1 cellular context compared by ENCODE assay signal in genomic region chr11:119205080-119205479, GRCh38.
TF ChIP-seq lines count a peak whose summit lies in the region.

No MANE protein-coding gene starts in this region.

TF ChIP-seq in GM12878, 131 proteins besides CTCF, POLR2A, EP300 and RAD21:
- no peak for TF ChIP-seq PRDM15 (CRISPR knock-in tag; IDR thresholded peaks at IDR 0.05)
- peak; percentile 22; the same call in 1 of the 2 replicates for TF ChIP-seq RUNX3 (IDR thresholded peaks at IDR 0.05; ENCODE audit: low read length)
- no peak for TF ChIP-seq E4F1 (IDR thresholded peaks at IDR 0.05; ENCODE audit: borderline replicate concordance, partially characterized antibody)
- TF ChIP-seq SPI1 (IDR thresholded peaks at IDR 0.05; ENCODE audit: borderline replicate concordance, insufficient read depth, low read depth, low read length): peak; percentile 91
- TF ChIP-seq CHD4 (IDR thresholded peaks at IDR 0.05): no peak
- peak; percentile 58; the same call in 1 of the 2 replicates for TF ChIP-seq NFIC (IDR thresholded peaks at IDR 0.05; ENCODE audit: low read depth, low read length)
- TF ChIP-seq ESRRA (IDR thresholded peaks at IDR 0.05; ENCODE audit: low read length): no peak
- no peak for TF ChIP-seq RFX5 (IDR thresholded peaks at IDR 0.05; ENCODE audit: low read depth, low read length)
- no peak for TF ChIP-seq SREBF2 (IDR thresholded peaks at IDR 0.05; ENCODE audit: low read length)
- TF ChIP-seq KLF5 (IDR thresholded peaks at IDR 0.05; ENCODE audit: partially characterized antibody): no peak
- TF ChIP-seq PAX8 (IDR thresholded peaks at IDR 0.05): no peak
- TF ChIP-seq EGR1 (IDR thresholded peaks at IDR 0.05; ENCODE audit: borderline replicate concordance in 1 of 2, low read depth in 2 of 2, low read length in 2 of 2): no peak
- TF ChIP-seq ETV6 (conservative IDR thresholded peaks at IDR 0.05 in 1 of 2, IDR thresholded peaks at IDR 0.05 in 1 of 2; ENCODE audit: borderline replicate concordance in 1 of 2, low read depth in 1 of 2): peak in 1 of 2 experiments; percentile 76; a peak in 2 of 4 replicates
- TF ChIP-seq MEF2A (IDR thresholded peaks at IDR 0.05; ENCODE audit: insufficient read depth, low read depth, low read length): no peak
- no peak for TF ChIP-seq TCF3 (IDR thresholded peaks at IDR 0.05; ENCODE audit: borderline replicate concordance, insufficient read depth, low read depth, low read length)
- TF ChIP-seq IKZF1 (conservative IDR thresholded peaks at IDR 0.05): peak; percentile 54; the same call in 1 of the 2 replicates
- TF ChIP-seq ZNF24 (IDR thresholded peaks at IDR 0.05): no peak
- TF ChIP-seq IKZF2 (IDR thresholded peaks at IDR 0.05): peak in 1 of 2 experiments; percentile 24; a peak in 1 of 4 replicates
- TF ChIP-seq EED (IDR thresholded peaks at IDR 0.05; ENCODE audit: low read depth): peak; percentile 93
- TF ChIP-seq RAD51 (IDR thresholded peaks at IDR 0.05): no peak
- no peak for TF ChIP-seq GABPA (IDR thresholded peaks at IDR 0.05; ENCODE audit: low read depth)
- no peak for TF ChIP-seq SREBF1 (IDR thresholded peaks at IDR 0.05; ENCODE audit: low read length)
- TF ChIP-seq TCF12 (IDR thresholded peaks at IDR 0.05; ENCODE audit: low read depth, low read length): 0 out of 2 replicates have a peak, but pooled peaks have one; percentile 22
- TF ChIP-seq PAX5 (IDR thresholded peaks at IDR 0.05; ENCODE audit: borderline replicate concordance, low read depth, low read length): no peak
- TF ChIP-seq CREB1 (IDR thresholded peaks at IDR 0.05; ENCODE audit: low read depth): no peak
- no peak for TF ChIP-seq ZBED1 (IDR thresholded peaks at IDR 0.05; ENCODE audit: borderline replicate concordance)
- TF ChIP-seq DPF2 (IDR thresholded peaks at IDR 0.05): peak; percentile 27; the same call in 1 of the 2 replicates
- no peak for TF ChIP-seq STAT1 (conservative IDR thresholded peaks at IDR 0.05)
- no peak for TF ChIP-seq MXI1 (IDR thresholded peaks at IDR 0.05; ENCODE audit: low read depth, low read length)
- TF ChIP-seq, protein P1, sequence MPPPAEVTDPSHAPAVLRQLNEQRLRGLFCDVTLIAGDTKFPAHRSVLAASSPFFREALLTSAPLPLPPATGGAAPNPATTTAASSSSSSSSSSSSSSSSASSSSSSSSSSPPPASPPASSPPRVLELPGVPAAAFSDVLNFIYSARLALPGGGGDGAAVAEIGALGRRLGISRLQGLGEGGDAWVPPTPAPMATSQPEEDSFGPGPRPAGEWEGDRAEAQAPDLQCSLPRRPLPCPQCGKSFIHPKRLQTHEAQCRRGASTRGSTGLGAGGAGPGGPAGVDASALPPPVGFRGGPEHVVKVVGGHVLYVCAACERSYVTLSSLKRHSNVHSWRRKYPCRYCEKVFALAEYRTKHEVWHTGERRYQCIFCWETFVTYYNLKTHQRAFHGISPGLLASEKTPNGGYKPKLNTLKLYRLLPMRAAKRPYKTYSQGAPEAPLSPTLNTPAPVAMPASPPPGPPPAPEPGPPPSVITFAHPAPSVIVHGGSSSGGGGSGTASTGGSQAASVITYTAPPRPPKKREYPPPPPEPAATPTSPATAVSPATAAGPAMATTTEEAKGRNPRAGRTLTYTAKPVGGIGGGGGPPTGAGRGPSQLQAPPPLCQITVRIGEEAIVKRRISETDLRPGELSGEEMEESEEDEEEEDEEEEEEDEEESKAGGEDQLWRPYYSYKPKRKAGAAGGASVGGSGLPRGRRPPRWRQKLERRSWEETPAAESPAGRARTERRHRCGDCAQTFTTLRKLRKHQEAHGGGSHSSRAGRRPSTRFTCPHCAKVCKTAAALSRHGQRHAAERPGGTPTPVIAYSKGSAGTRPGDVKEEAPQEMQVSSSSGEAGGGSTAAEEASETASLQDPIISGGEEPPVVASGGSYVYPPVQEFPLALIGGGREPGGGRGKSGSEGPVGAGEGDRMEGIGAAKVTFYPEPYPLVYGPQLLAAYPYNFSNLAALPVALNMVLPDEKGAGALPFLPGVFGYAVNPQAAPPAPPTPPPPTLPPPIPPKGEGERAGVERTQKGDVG (CRISPR knock-in tag; IDR thresholded peaks at IDR 0.05): no peak
- TF ChIP-seq, protein P2, sequence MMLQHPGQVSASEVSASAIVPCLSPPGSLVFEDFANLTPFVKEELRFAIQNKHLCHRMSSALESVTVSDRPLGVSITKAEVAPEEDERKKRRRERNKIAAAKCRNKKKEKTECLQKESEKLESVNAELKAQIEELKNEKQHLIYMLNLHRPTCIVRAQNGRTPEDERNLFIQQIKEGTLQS (IDR thresholded peaks at IDR 0.05; ENCODE audit: borderline replicate concordance, extremely low read depth, low read depth, low read length): no peak
- TF ChIP-seq LARP7 (IDR thresholded peaks at IDR 0.05): no peak
